Comparison of ENCODE assay signal across 25 cellular contexts in genomic region chr3:197201840-197202452, GRCh38.
"Had no signal": no experiment of that assay in that cellular context is flagged by ENCODE, and none has a peak within 500 bp of the region (broad histone marks: within the 10 kb centered on the region; RNA-seq: fewer than 3 reads in every experiment).

No MANE protein-coding gene starts in this region.

- DNase-seq: activated gamma-delta T cell treated with Interleukin-2 at 50 U/mL for 16 hours; activated T-cell treated with anti-CD3 and anti-CD28 coated beads, Interleukin-2, amount 50 U/mL, for 1 hour; adrenal gland; brain microvascular endothelial cell; central memory CD4-positive, alpha-beta T cell; effector memory CD4-positive, alpha-beta T cell; glutamatergic neuron; immature natural killer cell; left ventricle myocardium inferior; mammary epithelial cell; ovary; stimulated activated CD4-positive, alpha-beta T cell treated with anti-CD3 and anti-CD28 coated beads, Interleukin-12 subunit alpha, Interleukin-12 subunit beta, amount 100 ng/mL, for 4 hours; stimulated activated CD4-positive, alpha-beta T cell treated with anti-CD3 and anti-CD28 coated beads, Interleukin-4, amount 100 ng/mL, for 4 hours; stimulated activated naive CD8-positive, alpha-beta T cell treated with anti-CD3 and anti-CD28 coated beads, Interleukin-15, Interleukin-2, amounts not matched to agents 100 U/mL and 50 U/mL, for 24 hours; T1000; tibial artery; uterus had no signal

- FAIRE-seq: frontal cortex had no signal

- H3K9me3 ChIP-seq: adrenal gland, ascending aorta, esophagus muscularis mucosa, left ventricle myocardium inferior, ovary, prostate gland, tibial artery, uterus had no signal

- H3K27me3 Mint-ChIP-seq: activated naive CD8-positive, alpha-beta T cell; natural killer cell treated with Interleukin-12 subunit alpha and Interleukin-12 subunit beta and Interleukin-15 and Interleukin-18, amount 100 ng/mL, for 72 hours had no signal

- H3K36me3 ChIP-seq: adrenal gland, ascending aorta, brain microvascular endothelial cell, esophagus muscularis mucosa, left ventricle myocardium inferior, ovary, prostate gland, tibial artery, uterus had no signal

- H3K4me3 ChIP-seq: adrenal gland, ascending aorta, esophagus muscularis mucosa, hepatocyte, left ventricle myocardium inferior, ovary, prostate gland, tibial artery, uterus had no signal

- H3K27ac ChIP-seq: adrenal gland, ascending aorta, brain microvascular endothelial cell, esophagus muscularis mucosa, hepatocyte, left ventricle myocardium inferior, ovary, prostate gland, tibial artery, uterus had no signal

- H3K27ac Mint-ChIP-seq: activated naive CD8-positive, alpha-beta T cell; natural killer cell treated with Interleukin-12 subunit alpha and Interleukin-12 subunit beta and Interleukin-15 and Interleukin-18, amount 100 ng/mL, for 72 hours had no signal

- H3K4me3 Mint-ChIP-seq: activated naive CD8-positive, alpha-beta T cell; immature natural killer cell; natural killer cell treated with Interleukin-12 subunit alpha and Interleukin-12 subunit beta and Interleukin-15 and Interleukin-18, amount 100 ng/mL, for 72 hours had no signal

- H3K36me3 Mint-ChIP-seq: immature natural killer cell; natural killer cell treated with Interleukin-12 subunit alpha and Interleukin-12 subunit beta and Interleukin-15 and Interleukin-18, amount 100 ng/mL, for 72 hours; WTC11 had no signal

- H3K27me3 ChIP-seq: adrenal gland, ascending aorta, brain microvascular endothelial cell, esophagus muscularis mucosa, hepatocyte, ovary, tibial artery, uterus had no signal

- H3K9me3 Mint-ChIP-seq: immature natural killer cell; natural killer cell treated with Interleukin-12 subunit alpha and Interleukin-12 subunit beta and Interleukin-15 and Interleukin-18, amount 100 ng/mL, for 72 hours; WTC11 had no signal

- H3K4me1 ChIP-seq: prostate gland had no signal
